8 cellular contexts compared by ENCODE assay signal in the genomic region with DNA sequence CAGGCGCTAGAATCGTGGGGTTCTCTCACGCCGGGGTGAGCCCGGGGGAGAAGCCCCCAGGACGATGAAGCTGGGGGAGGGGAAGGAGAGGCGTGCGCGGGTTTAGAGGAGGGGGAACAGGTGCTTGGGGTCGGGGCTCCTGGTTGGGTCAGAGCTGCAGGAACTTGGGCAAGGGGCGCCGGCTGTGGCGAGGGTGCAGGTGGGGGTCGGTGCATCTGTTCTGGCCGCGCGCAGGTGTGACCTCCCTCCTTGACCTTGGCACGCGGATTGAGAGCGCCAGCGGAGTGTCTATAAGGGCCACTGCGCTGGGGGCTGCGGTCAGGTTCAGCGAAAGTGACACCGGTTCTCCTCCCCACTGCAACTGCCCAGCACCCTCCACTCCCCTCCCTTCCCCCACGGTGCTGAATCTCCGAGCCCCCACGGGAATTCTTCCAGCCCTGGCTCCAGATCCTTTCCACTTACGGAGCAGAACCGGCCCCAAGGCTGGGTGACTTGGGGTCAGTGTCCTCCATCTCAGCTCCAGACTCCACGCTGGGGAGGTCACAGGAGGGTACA. TPM values are rescaled to one million over a fixed set of nuclear protein-coding genes. Genes with fewer than 3 reads are reported as not detected.
A peak's percentile ranks its signal among the peaks of the same experiment; 100 is the strongest.
DNase-seq lines count a peak whose midpoint lies in the region; ATAC-seq and TF ChIP-seq lines count a peak whose summit lies in the region.

No MANE protein-coding gene starts in this region.

- H3K9me3 ChIP-seq in ectodermal cell (ENCODE audit: control insufficient read depth, low read length) = no peaks in the 10 kb centered on the region
- H3K9me3 ChIP-seq in mesodermal cell (ENCODE audit: control insufficient read depth, low read length) = no peaks in the 10 kb centered on the region
- H3K9me3 ChIP-seq in tibial artery = no peaks in the 10 kb centered on the region

- WGBS in ectodermal cell, 2 experiments = 6 to 7% methylated on average over 31 of the region's 31 CpGs
- WGBS in mesodermal cell (ENCODE audit: insufficient coverage in 2 of 2), 2 experiments = 5 to 6% methylated on average over 21 to 23 of the region's 31 CpGs

- peaks cover 11% of the 10 kb centered on the region for H3K4me1 ChIP-seq in ectodermal cell (ENCODE audit: control insufficient read depth, insufficient read depth, low read length)
- peaks cover 3% of the 10 kb centered on the region for H3K4me1 ChIP-seq in mesodermal cell (ENCODE audit: control insufficient read depth, insufficient read depth, low read length, poor library complexity, severe bottlenecking)
- peaks cover 0 to 48% (median 36%) of the 10 kb centered on the region in 4 donors for H3K4me1 ChIP-seq in tibial artery

- DNase-seq in NCI-H2171 treated with DMSO at 0.1 percent for 48 hours (lab: John Stamatoyannopoulos, UW) = peak; percentile 23
- no peak for DNase-seq in NCI-H2171 (lab: John Stamatoyannopoulos, UW)
- DNase-seq in SHP77 (lab: John Stamatoyannopoulos, UW) = peak; percentile 23 to 44
- peak; percentile 48 to 91 for DNase-seq in tibial artery
- DNase-seq in occipital lobe (lab: John Stamatoyannopoulos, UW) = no peak

- no peak for TF ChIP-seq CTCF in tibial artery (IDR thresholded peaks at IDR 0.05)

- H3K27me3 ChIP-seq in ectodermal cell (ENCODE audit: control insufficient read depth, insufficient read depth, low read length, poor library complexity, severe bottlenecking) = peaks cover 26% of the 10 kb centered on the region
- peaks cover 0 to 4% of the 10 kb centered on the region in 2 donors for H3K27me3 ChIP-seq in tibial artery

- H3K4me3 ChIP-seq in ectodermal cell (ENCODE audit: insufficient read depth, low read depth, low read length) = peak overlapping the region; percentile 95
- H3K4me3 ChIP-seq in mesodermal cell (ENCODE audit: extremely low read depth, insufficient read depth, low read length, poor library complexity, severe bottlenecking) = peak overlapping the region; percentile 88
- H3K4me3 ChIP-seq in tibial artery = peak overlapping the region; percentile 70 to 91

- H3K27ac ChIP-seq in ectodermal cell (ENCODE audit: insufficient read depth, low read depth, low read length, poor library complexity, severe bottlenecking) (no peak overlapping the region), mesodermal cell (ENCODE audit: low read depth, low read length, severe bottlenecking) (no peak overlapping the region), tibial artery (peak overlapping the region; percentile 91 to 95)

- no peak for ATAC-seq in GM21360 (IDR thresholded peaks at IDR 0.05; ENCODE audit: unreplicated experiment)

- intact Hi-C loops in tibial artery (cut with DNase I; ENCODE audit: low total_unique reads) = loop anchor here (2.0 kb wide), 1 partner anchor 33 kb away; a partner anchor contains a TSS

- peaks cover 6% of the 10 kb centered on the region for H3K36me3 ChIP-seq in ectodermal cell (ENCODE audit: control insufficient read depth, insufficient read depth, low read length)
- H3K36me3 ChIP-seq in mesodermal cell (ENCODE audit: control insufficient read depth, insufficient read depth, low read length) = peaks cover 24% of the 10 kb centered on the region
- peaks cover 7 to 20% (median 18%) of the 10 kb centered on the region in 3 donors for H3K36me3 ChIP-seq in tibial artery

RNA-seq across cellular contexts. Expression of a gene that starts 0.6 kb away (rescaled TPM):
- 3.8 TPM for polyA plus RNA-seq in ectodermal cell (2013, experiment 1 of 4)
- 2.0 TPM for polyA plus RNA-seq in ectodermal cell (2013, experiment 2 of 4)
- 1.5 TPM for polyA plus RNA-seq in ectodermal cell (2013, experiment 3 of 4)
- 1.7 TPM for polyA plus RNA-seq in ectodermal cell (2013, experiment 4 of 4)
- 2.1 TPM for polyA plus RNA-seq in mesodermal cell (2013, experiment 1 of 2)
- polyA plus RNA-seq in mesodermal cell (2013, experiment 2 of 2) = 0.71 TPM
- total RNA-seq in occipital lobe = 8.4 TPM

RNA-seq across cellular contexts. Expression of a gene that starts 1.6 kb away (rescaled TPM):
- 82.8 TPM for polyA plus RNA-seq in ectodermal cell (2013, experiment 1 of 4)
- 85.9 TPM for polyA plus RNA-seq in ectodermal cell (2013, experiment 2 of 4)
- polyA plus RNA-seq in ectodermal cell (2013, experiment 3 of 4) = 70.3 TPM
- polyA plus RNA-seq in ectodermal cell (2013, experiment 4 of 4) = 75.0 TPM
- 54.2 TPM for polyA plus RNA-seq in mesodermal cell (2013, experiment 1 of 2)
- polyA plus RNA-seq in mesodermal cell (2013, experiment 2 of 2) = 54.9 TPM
- total RNA-seq in occipital lobe = 44.5 TPM

RNA-seq across cellular contexts. Expression of a gene that starts 33.6 kb away (rescaled TPM):
- polyA plus RNA-seq in ectodermal cell (2013, experiment 1 of 4) = 8.5 TPM
- polyA plus RNA-seq in ectodermal cell (2013, experiment 2 of 4) = 9.9 TPM
- polyA plus RNA-seq in ectodermal cell (2013, experiment 3 of 4) = 8.1 TPM
- polyA plus RNA-seq in ectodermal cell (2013, experiment 4 of 4) = 9.8 TPM
- 6.6 TPM for polyA plus RNA-seq in mesodermal cell (2013, experiment 1 of 2)
- 5.6 TPM for polyA plus RNA-seq in mesodermal cell (2013, experiment 2 of 2)
- total RNA-seq in occipital lobe = 3.3 TPM

RNA-seq across cellular contexts. Expression of a gene that starts 58.1 kb away (rescaled TPM):
- polyA plus RNA-seq in ectodermal cell (2013, experiment 1 of 4) = not detected
- polyA plus RNA-seq in ectodermal cell (2013, experiment 2 of 4) = not detected
- polyA plus RNA-seq in ectodermal cell (2013, experiment 3 of 4) = not detected
- polyA plus RNA-seq in ectodermal cell (2013, experiment 4 of 4) = 0.04 TPM
- polyA plus RNA-seq in mesodermal cell (2013, experiment 1 of 2) = not detected
- not detected for polyA plus RNA-seq in mesodermal cell (2013, experiment 2 of 2)
- 0.31 TPM for total RNA-seq in occipital lobe

Comparison
In these comparisons a context has a peak if more than half of its experiments do, and no peak if none do; other contexts are left out.
1. DNase-seq: peak in NCI-H2171 treated with DMSO at 0.1 percent for 48 hours (single experiment), SHP77 (2 of 2) and tibial artery (2 of 2); none in NCI-H2171 (single experiment) and occipital lobe (single experiment).
2. H3K27ac ChIP-seq: peak in tibial artery (2 of 2); none in ectodermal cell (single experiment) and mesodermal cell (single experiment).
3. Peak in every context shown above with its lines, with median percentiles within 50 percentile points of each other: H3K4me3 ChIP-seq.